21 cellular contexts compared by ENCODE assay signal in genomic region chr2:3421053-3421452, GRCh38.
"Had no signal": no experiment of that assay in that cellular context is flagged by ENCODE, and none has a peak within 500 bp of the region (broad histone marks: within the 10 kb centered on the region; RNA-seq: fewer than 3 reads in every experiment).

No MANE protein-coding gene starts in this region.

- H3K27ac ChIP-seq: colonic mucosa, transverse colon, VCaP had no signal

- H3K4me3 ChIP-seq: colonic mucosa, esophagus squamous epithelium, transverse colon had no signal

- H3K27ac Mint-ChIP-seq: activated naive CD4-positive, alpha-beta T cell treated with anti-CD3 and anti-CD28 coated beads for 36 hours; activated T-helper 2 cell treated with anti-CD3 and anti-CD28 coated beads, Interferon-gamma antibody, Interleukin-2, Interleukin-4, amounts not matched to agents 10 μg/mL and 5 μg/mL and 100 μg/mL, durations not matched to agents 14 hours and 24 hours and 36 hours; T-cell had no signal

- H3K27me3 Mint-ChIP-seq: T-cell had no signal

- ATAC-seq: natural killer cell; stimulated activated naive CD8-positive, alpha-beta T cell treated with anti-CD3 and anti-CD28 coated beads, Interleukin-15, Interleukin-2, amounts not matched to agents 100 U/mL and 50 U/mL, for 24 hours; T-cell had no signal

- H3K9me3 ChIP-seq: colonic mucosa, esophagus squamous epithelium, transverse colon had no signal

- H3K9me3 Mint-ChIP-seq: activated naive CD4-positive, alpha-beta T cell treated with anti-CD3 and anti-CD28 coated beads for 36 hours; activated T-helper 2 cell treated with anti-CD3 and anti-CD28 coated beads, Interferon-gamma antibody, Interleukin-2, Interleukin-4, amounts not matched to agents 10 μg/mL and 5 μg/mL and 100 μg/mL, durations not matched to agents 14 hours and 24 hours and 36 hours; natural killer cell; T-cell had no signal

- DNase-seq: activated CD4-positive, alpha-beta T cell treated with anti-CD3 and anti-CD28 coated beads for 1 hour; activated CD4-positive, alpha-beta T cell treated with anti-CD3 and anti-CD28 coated beads, Interleukin-2, amount 50 U/mL, for 48 hours; activated naive CD4-positive, alpha-beta T cell treated with anti-CD3 and anti-CD28 coated beads for 36 hours; activated T-cell treated with anti-CD3 and anti-CD28 coated beads, Interleukin-2, amount 50 U/mL, for 1 hour; central memory CD4-positive, alpha-beta T cell; colonic mucosa; esophagus squamous epithelium; foreskin melanocyte; islet precursor cell; mesendoderm; natural killer cell; nucleus accumbens; right cardiac atrium; small intestine; stimulated activated CD4-positive, alpha-beta T cell treated with anti-CD3 and anti-CD28 coated beads, Interleukin-4, amount 100 ng/mL, for 4 hours; stimulated activated CD8-positive, alpha-beta memory T cell treated with anti-CD3 and anti-CD28 coated beads, Interleukin-4, amount 100 ng/mL, for 48 hours; stimulated activated naive CD8-positive, alpha-beta T cell treated with anti-CD3 and anti-CD28 coated beads, Interleukin-15, Interleukin-2, amounts not matched to agents 100 U/mL and 50 U/mL, for 24 hours; T-cell; transverse colon had no signal

- H3K4me3 Mint-ChIP-seq: activated naive CD4-positive, alpha-beta T cell treated with anti-CD3 and anti-CD28 coated beads for 36 hours; natural killer cell; T-cell had no signal

- H3K4me1 ChIP-seq: colonic mucosa, esophagus squamous epithelium, transverse colon had no signal

- H3K27me3 ChIP-seq: colonic mucosa, esophagus squamous epithelium, transverse colon had no signal
